ENCODE assay signal across 30 cellular contexts in the genomic region with DNA sequence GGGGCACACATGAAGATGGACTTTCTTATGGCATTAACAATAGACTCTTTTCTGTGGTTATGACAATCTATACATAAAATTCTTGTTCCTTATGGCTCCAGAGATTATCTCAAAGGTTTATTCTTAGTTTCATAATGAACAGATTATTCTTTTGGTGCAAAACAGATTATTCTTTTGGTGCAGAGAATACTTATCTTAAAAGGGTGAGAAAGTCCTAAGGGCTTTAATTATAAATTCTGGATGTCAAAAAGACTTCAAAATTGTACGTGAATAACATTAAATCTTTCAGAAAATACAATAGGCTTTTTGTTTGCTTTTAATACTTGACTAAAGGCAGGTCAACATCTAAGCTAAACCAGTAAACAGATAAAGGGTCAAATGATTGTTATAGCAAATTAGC.
"Had no signal": no experiment of that assay in that cellular context is flagged by ENCODE, and none has a peak within 500 bp of the region (broad histone marks: within the 10 kb centered on the region; RNA-seq: fewer than 3 reads in every experiment).

No MANE protein-coding gene starts in this region.

- H3K27me3 ChIP-seq: adrenal gland, body of pancreas, brain microvascular endothelial cell, breast epithelium had no signal

- H3K36me3 ChIP-seq: adrenal gland, breast epithelium had no signal

- FAIRE-seq: astrocyte had no signal

- H3K9me3 ChIP-seq: adrenal gland, body of pancreas, breast epithelium had no signal

- H3K27ac ChIP-seq: adrenal gland, body of pancreas, brain microvascular endothelial cell, breast epithelium, VCaP had no signal

- H3K4me3 ChIP-seq: adrenal gland, body of pancreas, breast epithelium had no signal

- H3K4me1 ChIP-seq: adrenal gland, body of pancreas, breast epithelium had no signal

- DNase-seq: activated B cell treated with CpG ODN at 0.5 μM for 24 hours; activated CD4-positive, alpha-beta memory T cell treated with anti-CD3 and anti-CD28 coated beads for 36 hours; activated CD4-positive, alpha-beta T cell treated with anti-CD3 and anti-CD28 coated beads for 4 hours; activated CD4-positive, alpha-beta T cell treated with anti-CD3 and anti-CD28 coated beads, Interleukin-2, amount 10 ng/mL, durations not matched to agents 24 days and 14 days; activated CD4-positive, alpha-beta T cell treated with anti-CD3 and anti-CD28 coated beads, Interleukin-2, amount 50 U/mL, for 1 hour; activated CD4-positive, alpha-beta T cell treated with anti-CD3 and anti-CD28 coated beads, Interleukin-2, amount 50 U/mL, for 4 hours; activated CD4-positive, CD25-positive, alpha-beta regulatory T cell treated with anti-CD3 and anti-CD28 coated beads, Interleukin-2, amount 50 U/mL, for 72 hours; activated CD8-positive, alpha-beta memory T cell treated with anti-CD3 and anti-CD28 coated beads, Interleukin-2, amount 50 U/mL, for 4 hours; activated CD8-positive, alpha-beta T cell treated with anti-CD3 and anti-CD28 coated beads for 36 hours; activated effector memory CD4-positive, alpha-beta T cell treated with anti-CD3 and anti-CD28 coated beads, Interleukin-2, amount 50 U/mL, for 16 hours; activated gamma-delta T cell treated with Interleukin-2 at 50 U/mL for 16 hours; activated naive CD4-positive, alpha-beta T cell; activated naive CD4-positive, alpha-beta T cell treated with anti-CD3 and anti-CD28 coated beads for 36 hours; activated naive CD4-positive, alpha-beta T cell treated with anti-CD3 and anti-CD28 coated beads, Interleukin-2, amount 50 U/mL, for 16 hours; activated naive CD8-positive, alpha-beta T cell treated with anti-CD3 and anti-CD28 coated beads for 36 hours; activated T-cell treated with anti-CD3 and anti-CD28 coated beads for 4 hours; activated T-cell treated with anti-CD3 and anti-CD28 coated beads, Interleukin-2, amount 50 U/mL, for 1 hour; activated T-cell treated with anti-CD3 and anti-CD28 coated beads, Interleukin-2, amount 50 U/mL, for 4 hours; activated T-cell treated with anti-CD3 and anti-CD28 coated beads, Interleukin-2, amount 50 U/mL, for 72 hours; adrenal gland; amniotic stem cell; aorta; body of pancreas; brain microvascular endothelial cell; central memory CD4-positive, alpha-beta T cell; T-helper 2 cell; T-helper 9 cell had no signal
